27 cellular contexts compared by ENCODE assay signal in genomic region chr2:59027320-59027719, GRCh38.
"Had no signal": no experiment of that assay in that cellular context is flagged by ENCODE, and none has a peak within 500 bp of the region (broad histone marks: within the 10 kb centered on the region; RNA-seq: fewer than 3 reads in every experiment).

No MANE protein-coding gene starts in this region.

- H3K4me3 ChIP-seq: dorsolateral prefrontal cortex, gastrocnemius medialis, left lung, mucosa of descending colon, pancreas, right lobe of liver, suprapubic skin, transverse colon, upper lobe of right lung, vagina had no signal

- H3K9me3 ChIP-seq: gastrocnemius medialis, left lung, mucosa of descending colon, neutrophil, pancreas, right lobe of liver, suprapubic skin, transverse colon, upper lobe of right lung, vagina had no signal

- H3K9me3 Mint-ChIP-seq: endodermal cell; mesothelial cell of epicardium; naive B cell; natural killer cell treated with Interleukin-12 subunit alpha and Interleukin-12 subunit beta and Interleukin-15 and Interleukin-18, amount 100 ng/mL, for 72 hours; neural crest cell; stimulated activated naive B cell treated with anti-CD40 and anti-IgM and Interleukin-4, amounts not matched to agents 10 μg/mL and 1 μg/mL and 100 μg/mL, for 72 hours; stimulated activated naive CD8-positive, alpha-beta T cell treated with anti-CD3 and anti-CD28 coated beads, Interleukin-15, Interleukin-2, amounts not matched to agents 100 ng/mL and 50 ng/mL, for 24 hours had no signal

- H3K36me3 Mint-ChIP-seq: mesothelial cell of epicardium; naive B cell; natural killer cell treated with Interleukin-12 subunit alpha and Interleukin-12 subunit beta and Interleukin-15 and Interleukin-18, amount 100 ng/mL, for 72 hours; stimulated activated naive B cell treated with anti-CD40 and anti-IgM and Interleukin-4, amounts not matched to agents 10 μg/mL and 1 μg/mL and 100 μg/mL, for 72 hours had no signal

- H3K4me3 Mint-ChIP-seq: endodermal cell; mesothelial cell of epicardium; naive B cell; natural killer cell treated with Interleukin-12 subunit alpha and Interleukin-12 subunit beta and Interleukin-15 and Interleukin-18, amount 100 ng/mL, for 72 hours; neural crest cell; stimulated activated naive B cell treated with anti-CD40 and anti-IgM and Interleukin-4, amounts not matched to agents 10 μg/mL and 1 μg/mL and 100 μg/mL, for 72 hours; stimulated activated naive CD8-positive, alpha-beta T cell treated with anti-CD3 and anti-CD28 coated beads, Interleukin-15, Interleukin-2, amounts not matched to agents 100 ng/mL and 50 ng/mL, for 24 hours had no signal

- H3K4me1 ChIP-seq: gastrocnemius medialis, left lung, pancreas, right lobe of liver, suprapubic skin, transverse colon, upper lobe of right lung, vagina had no signal

- H3K4me1 Mint-ChIP-seq: endodermal cell, neural crest cell had no signal

- H3K27me3 Mint-ChIP-seq: stimulated activated naive CD8-positive, alpha-beta T cell treated with anti-CD3 and anti-CD28 coated beads, Interleukin-15, Interleukin-2, amounts not matched to agents 100 ng/mL and 50 ng/mL, for 24 hours had no signal

- DNase-seq: dorsolateral prefrontal cortex; effector CD4-positive, alpha-beta T cell; endodermal cell; foreskin fibroblast; gastrocnemius medialis; head of caudate nucleus; left lung; mesenchymal stem cell; mucosa of descending colon; naive B cell; pancreas; right lobe of liver; small intestine; stimulated activated CD4-positive, alpha-beta T cell treated with anti-CD3 and anti-CD28 coated beads, Interleukin-15, amount 100 ng/mL, for 24 hours; stimulated activated CD4-positive, alpha-beta T cell treated with anti-CD3 and anti-CD28 coated beads, Interleukin-2, amount 100 ng/mL, for 48 hours; stimulated activated naive B cell treated with anti-CD40 and anti-IgM and Interleukin-4, amounts not matched to agents 10 μg/mL and 1 μg/mL and 100 μg/mL, for 72 hours; transverse colon; upper lobe of right lung had no signal

- H3K36me3 ChIP-seq: gastrocnemius medialis, left lung, neutrophil, pancreas, right lobe of liver, suprapubic skin, transverse colon, upper lobe of right lung, vagina had no signal

- H3K27me3 ChIP-seq: gastrocnemius medialis, left lung, neutrophil, pancreas, right lobe of liver, suprapubic skin, transverse colon, upper lobe of right lung, vagina had no signal

- ATAC-seq: esophagus mucosa; gastrocnemius medialis; left lung; mucosa of descending colon; natural killer cell treated with Interleukin-12 subunit alpha and Interleukin-12 subunit beta and Interleukin-15 and Interleukin-18, amount 100 ng/mL, for 72 hours; pancreas; right lobe of liver; stimulated activated naive B cell treated with anti-CD40 and anti-IgM and Interleukin-4, amounts not matched to agents 10 μg/mL and 1 μg/mL and 100 μg/mL, for 72 hours; upper lobe of right lung had no signal

- H3K27ac Mint-ChIP-seq: endodermal cell; mesothelial cell of epicardium; natural killer cell treated with Interleukin-12 subunit alpha and Interleukin-12 subunit beta and Interleukin-15 and Interleukin-18, amount 100 ng/mL, for 72 hours; stimulated activated naive B cell treated with anti-CD40 and anti-IgM and Interleukin-4, amounts not matched to agents 10 μg/mL and 1 μg/mL and 100 μg/mL, for 72 hours; stimulated activated naive CD8-positive, alpha-beta T cell treated with anti-CD3 and anti-CD28 coated beads, Interleukin-15, Interleukin-2, amounts not matched to agents 100 ng/mL and 50 ng/mL, for 24 hours had no signal

- H3K27ac ChIP-seq: dorsolateral prefrontal cortex, epithelial cell of prostate, gastrocnemius medialis, left lung, neutrophil, pancreas, right lobe of liver, suprapubic skin, transverse colon, upper lobe of right lung, vagina had no signal
